Comparison of ENCODE assay signal across 30 cellular contexts in the genomic region with DNA sequence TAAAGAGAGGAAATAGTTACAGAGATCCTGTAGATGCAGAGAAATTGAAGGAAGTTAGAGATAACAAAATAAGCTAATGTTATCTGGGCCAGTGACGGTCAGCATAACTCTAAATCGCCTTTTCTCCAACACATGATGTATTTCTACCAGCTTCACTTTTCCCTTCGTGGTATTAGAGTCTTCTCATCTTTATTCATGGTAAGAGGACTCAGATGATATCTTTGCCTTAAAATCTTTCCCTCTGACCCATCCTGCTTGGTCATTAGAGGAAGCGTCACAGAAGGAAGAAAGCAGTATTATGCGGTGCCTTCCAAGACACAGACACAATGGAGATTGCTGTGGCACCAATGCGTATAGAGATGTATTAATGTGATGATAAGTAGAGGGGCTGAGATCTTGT.
"Had no signal": no experiment of that assay in that cellular context is flagged by ENCODE, and none has a peak within 500 bp of the region (broad histone marks: within the 10 kb centered on the region; RNA-seq: fewer than 3 reads in every experiment).

No MANE protein-coding gene starts in this region.

- DNase-seq: activated CD4-positive, alpha-beta T cell treated with anti-CD3 and anti-CD28 coated beads for 36 hours; activated CD4-positive, alpha-beta T cell treated with anti-CD3 and anti-CD28 coated beads, Interleukin-2, amount 10 ng/mL, durations not matched to agents 7 days and 5 days; activated CD4-positive, alpha-beta T cell treated with anti-CD3 and anti-CD28 coated beads, Interleukin-2, amount 50 U/mL, for 48 hours; activated CD8-positive, alpha-beta T cell treated with anti-CD3 and anti-CD28 coated beads, Interleukin-2, amount 10 ng/mL, durations not matched to agents 7 days and 5 days; activated gamma-delta T cell; activated naive CD4-positive, alpha-beta T cell treated with Interleukin-2 at 50 U/mL for 16 hours; activated T-cell treated with anti-CD3 and anti-CD28 coated beads, Interleukin-2, amount 50 U/mL, for 24 hours; adrenal gland; anterior cingulate cortex; central memory CD4-positive, alpha-beta T cell; MM.1S; MV-4-11; NCI-H1092; NCI-H1436 treated with DMSO at 0.1 percent for 48 hours; NCI-H1694 treated with DMSO at 0.1 percent for 48 hours; NCI-H2029; NCI-H2171 treated with DMSO at 0.1 percent for 48 hours; NCI-H345; NCI-H524 treated with DMSO at 0.1 percent for 48 hours; Right ventricle myocardium superior; SW 1271; T-helper 1 cell; T-helper 2 cell; T-helper 9 cell had no signal

- H3K9me3 Mint-ChIP-seq: activated CD4-positive, alpha-beta T cell treated with anti-CD3 and anti-CD28 coated beads, Interleukin-2, amount 10 ng/mL, durations not matched to agents 7 days and 5 days; activated T-helper 2 cell treated with anti-CD3 and anti-CD28 coated beads, Interferon-gamma antibody, Interleukin-2, Interleukin-4, amounts not matched to agents 10 μg/mL and 5 μg/mL and 100 μg/mL, durations not matched to agents 14 hours and 24 hours and 36 hours; WTC11 had no signal

- H3K4me2 ChIP-seq: KMS-11 had no signal

- H3K36me3 ChIP-seq: adrenal gland had no signal

- H3K4me1 ChIP-seq: adrenal gland had no signal

- H3K4me3 Mint-ChIP-seq: activated CD4-positive, alpha-beta T cell treated with anti-CD3 and anti-CD28 coated beads for 36 hours; activated CD4-positive, alpha-beta T cell treated with anti-CD3 and anti-CD28 coated beads, Interleukin-2, amount 10 ng/mL, durations not matched to agents 7 days and 5 days; activated CD8-positive, alpha-beta T cell treated with anti-CD3 and anti-CD28 coated beads, Interleukin-2, amount 10 ng/mL, durations not matched to agents 7 days and 5 days; activated T-cell treated with anti-CD3 and anti-CD28 coated beads, Interleukin-2, amount 50 U/mL, for 24 hours; brain; WTC11 had no signal

- H3K9ac ChIP-seq: KMS-11 had no signal

- H3K9me3 ChIP-seq: adrenal gland had no signal

- H3K36me3 Mint-ChIP-seq: activated naive CD4-positive, alpha-beta T cell treated with anti-CD3 and anti-CD28 coated beads, Interleukin-2, amount 50 U/mL, for 72 hours; WTC11 had no signal

- H3K4me3 ChIP-seq: adrenal gland had no signal

- H3K4me1 Mint-ChIP-seq: activated CD4-positive, alpha-beta T cell treated with anti-CD3 and anti-CD28 coated beads for 36 hours; activated CD4-positive, alpha-beta T cell treated with anti-CD3 and anti-CD28 coated beads, Interleukin-2, amount 10 ng/mL, durations not matched to agents 7 days and 5 days had no signal

- ATAC-seq: activated CD4-positive, alpha-beta T cell treated with anti-CD3 and anti-CD28 coated beads for 36 hours; activated CD4-positive, CD25-positive, alpha-beta regulatory T cell treated with anti-CD3 and anti-CD28 coated beads, Interleukin-2, amount 50 U/mL, for 24 hours; activated CD8-positive, alpha-beta T cell treated with anti-CD3 and anti-CD28 coated beads, Interleukin-2, amount 10 ng/mL, durations not matched to agents 7 days and 5 days; activated naive CD4-positive, alpha-beta T cell treated with anti-CD3 and anti-CD28 coated beads, Interleukin-2, amount 50 U/mL, for 72 hours had no signal

- H3K27me3 Mint-ChIP-seq: activated CD4-positive, alpha-beta T cell treated with anti-CD3 and anti-CD28 coated beads for 36 hours; activated CD4-positive, alpha-beta T cell treated with anti-CD3 and anti-CD28 coated beads, Interleukin-2, amount 10 ng/mL, durations not matched to agents 7 days and 5 days; activated T-cell treated with anti-CD3 and anti-CD28 coated beads, Interleukin-2, amount 50 U/mL, for 24 hours; brain had no signal

- H3K27ac Mint-ChIP-seq: activated CD4-positive, alpha-beta T cell treated with anti-CD3 and anti-CD28 coated beads for 36 hours; activated CD4-positive, alpha-beta T cell treated with anti-CD3 and anti-CD28 coated beads, Interleukin-2, amount 10 ng/mL, durations not matched to agents 7 days and 5 days; activated CD8-positive, alpha-beta T cell treated with anti-CD3 and anti-CD28 coated beads, Interleukin-2, amount 10 ng/mL, durations not matched to agents 7 days and 5 days; activated naive CD4-positive, alpha-beta T cell treated with anti-CD3 and anti-CD28 coated beads, Interleukin-2, amount 50 U/mL, for 72 hours; activated T-cell treated with anti-CD3 and anti-CD28 coated beads, Interleukin-2, amount 50 U/mL, for 24 hours; activated T-helper 2 cell treated with anti-CD3 and anti-CD28 coated beads, Interferon-gamma antibody, Interleukin-2, Interleukin-4, amounts not matched to agents 10 μg/mL and 5 μg/mL and 100 μg/mL, durations not matched to agents 14 hours and 24 hours and 36 hours; brain; WTC11 had no signal

- H3K27ac ChIP-seq: adrenal gland, KMS-11 had no signal

- H3K27me3 ChIP-seq: adrenal gland had no signal
